In the genomic region with DNA sequence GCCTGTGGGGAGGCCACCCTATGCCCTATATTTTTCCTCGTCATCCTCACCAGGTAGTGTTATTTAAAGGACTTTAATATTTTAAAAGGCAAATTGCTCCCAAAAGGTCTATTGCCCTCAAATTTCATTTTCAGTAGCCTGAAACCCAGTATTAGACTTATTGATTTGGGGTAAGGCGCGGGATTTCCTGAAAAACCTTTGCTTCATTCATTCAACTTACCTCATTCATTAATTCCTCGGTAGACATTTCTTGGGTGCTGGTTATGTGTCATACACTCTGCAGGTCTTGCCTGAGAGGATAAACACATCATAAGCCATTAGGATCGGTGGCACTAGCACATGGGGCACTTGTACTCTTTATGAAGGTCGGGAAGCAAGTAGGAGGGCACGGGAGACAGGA, we compare ENCODE assay signal across 20 cellular contexts.
A peak's percentile ranks its signal among the peaks of the same experiment; 100 is the strongest.
DNase-seq lines count a peak whose midpoint lies in the region; ATAC-seq and TF ChIP-seq lines count a peak whose summit lies in the region.
"Had no signal": no experiment of that assay in that cellular context is flagged by ENCODE, and none has a peak within 500 bp of the region (broad histone marks: within the 10 kb centered on the region; RNA-seq: fewer than 3 reads in every experiment).

No MANE protein-coding gene starts in this region.

- TF ChIP-seq CTCF in HFFc6 (IDR thresholded peaks at IDR 0.05) (no peak), osteoblast (IDR thresholded peaks at IDR 0.05; ENCODE audit: extremely low read depth, low read depth, low read length) (no peak), Calu3 (IDR thresholded peaks at IDR 0.05; ENCODE audit: unreplicated experiment) (no peak)

- no peak overlapping the region for H3K4me2 ChIP-seq in osteoblast (ENCODE audit: insufficient read depth, low read length)
- H3K4me2 ChIP-seq in GM23248 (ENCODE audit: unreplicated experiment), result no peak overlapping the region

- H3K9ac ChIP-seq in GM23248, result no peak overlapping the region

- peaks cover 34% of the 10 kb centered on the region for H3K4me1 Mint-ChIP-seq in activated CD4-positive, alpha-beta memory T cell treated with anti-CD3 and anti-CD28 coated beads for 36 hours (ENCODE audit: low read depth)
- H3K4me1 Mint-ChIP-seq in activated CD4-positive, alpha-beta memory T cell treated with anti-CD3 and anti-CD28 coated beads, Interleukin-2, amount 10 ng/mL, durations not matched to agents 7 days and 5 days, result peaks cover 28% of the 10 kb centered on the region
- H3K4me1 Mint-ChIP-seq in HFFc6 (ENCODE audit: low read depth) (peaks cover 60% of the 10 kb centered on the region), Calu3 (ENCODE audit: low read depth, unreplicated experiment) (peaks cover 44% of the 10 kb centered on the region)
- H3K4me1 Mint-ChIP-seq in activated naive CD8-positive, alpha-beta T cell treated with anti-CD3 and anti-CD28 coated beads, Interleukin-2, amount 50 U/mL, for 24 hours, result peaks cover 47% of the 10 kb centered on the region

- H2AFZ ChIP-seq in osteoblast (ENCODE audit: low read length) (peak overlapping the region; percentile 37), GM23248 (no peak overlapping the region)

- H3K27me3 Mint-ChIP-seq in activated CD4-positive, alpha-beta memory T cell treated with anti-CD3 and anti-CD28 coated beads for 36 hours, result no peaks in the 10 kb centered on the region
- no peaks in the 10 kb centered on the region for H3K27me3 Mint-ChIP-seq in activated CD4-positive, alpha-beta memory T cell treated with anti-CD3 and anti-CD28 coated beads, Interleukin-2, amount 10 ng/mL, durations not matched to agents 7 days and 5 days
- H3K27me3 Mint-ChIP-seq in HFFc6 (ENCODE audit: insufficient read depth), result no peaks in the 10 kb centered on the region; the same call in 1 of the 2 replicates
- H3K27me3 Mint-ChIP-seq in activated naive CD8-positive, alpha-beta T cell treated with anti-CD3 and anti-CD28 coated beads, Interleukin-2, amount 50 U/mL, for 24 hours, result no peaks in the 10 kb centered on the region
- no peaks in the 10 kb centered on the region for H3K27me3 Mint-ChIP-seq in Calu3 (ENCODE audit: unreplicated experiment)
- H3K27me3 Mint-ChIP-seq: effector memory CD8-positive, alpha-beta T cell had no signal

- H3K4me3 Mint-ChIP-seq in activated CD4-positive, alpha-beta memory T cell treated with anti-CD3 and anti-CD28 coated beads for 36 hours, result peak overlapping the region; percentile 65
- H3K4me3 Mint-ChIP-seq in activated CD4-positive, alpha-beta memory T cell treated with anti-CD3 and anti-CD28 coated beads, Interleukin-2, amount 10 ng/mL, durations not matched to agents 7 days and 5 days, result no peak overlapping the region
- H3K4me3 Mint-ChIP-seq in HFFc6 (no peak overlapping the region), Calu3 (ENCODE audit: low read depth, unreplicated experiment) (no peak overlapping the region)
- H3K4me3 Mint-ChIP-seq in activated naive CD8-positive, alpha-beta T cell treated with anti-CD3 and anti-CD28 coated beads, Interleukin-2, amount 50 U/mL, for 24 hours, result peak overlapping the region; percentile 71
- H3K4me3 Mint-ChIP-seq: effector memory CD8-positive, alpha-beta T cell had no signal

- H3K4me3 ChIP-seq in osteoblast (ENCODE audit: insufficient read depth, low read length) (no peak overlapping the region), GM23248 (no peak overlapping the region)
- H3K4me3 ChIP-seq: esophagus muscularis mucosa, gastroesophageal sphincter, SJCRH30 had no signal

- CTCF ChIA-PET in activated CD4-positive, alpha-beta memory T cell treated with anti-CD3 and anti-CD28 coated beads for 36 hours (lab: Charles Lee), result interaction anchor here (1.1 to 1.3 kb wide), 3 partner anchors 9 to 20 kb away, joined by 3 to 5 read pairs (median 4); no protein-coding TSS in a partner anchor
- CTCF ChIA-PET in activated CD4-positive, alpha-beta memory T cell treated with anti-CD3 and anti-CD28 coated beads, Interleukin-2, amount 10 ng/mL, durations not matched to agents 7 days and 5 days (lab: Charles Lee), result no interaction called here
- CTCF ChIA-PET in Calu3 (lab: Charles Lee), result interaction anchor here (1.1 kb wide), 1 partner anchor 9 kb away, joined by 4 read pairs; no protein-coding TSS in a partner anchor

- intact Hi-C loops in activated CD4-positive, alpha-beta memory T cell treated with anti-CD3 and anti-CD28 coated beads for 36 hours (cut with micrococcal nuclease), result no loop called here
- intact Hi-C loops in Calu3 (cut with micrococcal nuclease; ENCODE audit: unreplicated experiment), result no loop called here

- peaks cover 43% of the 10 kb centered on the region for H3K4me1 ChIP-seq in osteoblast (ENCODE audit: insufficient read depth, low read length)
- H3K4me1 ChIP-seq in GM23248 (ENCODE audit: insufficient read depth), result peaks cover 39% of the 10 kb centered on the region
- H3K4me1 ChIP-seq: gastroesophageal sphincter, SJCRH30 had no signal

- ATAC-seq in activated naive CD8-positive, alpha-beta T cell treated with anti-CD3 and anti-CD28 coated beads, Interleukin-2, amount 50 U/mL, for 24 hours, result no peak
- ATAC-seq: effector memory CD8-positive, alpha-beta T cell; gastroesophageal sphincter; left ventricle myocardium superior had no signal

- no peak for DNase-seq in activated CD4-positive, alpha-beta memory T cell treated with anti-CD3 and anti-CD28 coated beads for 36 hours
- no peak for DNase-seq in activated CD4-positive, alpha-beta memory T cell treated with anti-CD3 and anti-CD28 coated beads, Interleukin-2, amount 10 ng/mL, durations not matched to agents 7 days and 5 days
- DNase-seq in HFFc6 (no peak), osteoblast (ENCODE audit: insufficient read length, low spot score, missing footprints) (no peak), GM23248 (no peak), Calu3 (no peak)
- no peak for DNase-seq in activated naive CD8-positive, alpha-beta T cell treated with anti-CD3 and anti-CD28 coated beads, Interleukin-2, amount 50 U/mL, for 24 hours
- DNase-seq in stimulated activated CD4-positive, alpha-beta T cell treated with anti-CD3 and anti-CD28 coated beads, Interleukin-1b, Interleukin-23, amount 100 ng/mL, for 48 hours, result no peak
- DNase-seq: effector memory CD8-positive, alpha-beta T cell; hypothalamus; left ventricle myocardium superior; MM.1S; NCI-H1436 treated with DMSO at 0.1 percent for 48 hours; NCI-H510A; substantia nigra; T-helper 2 cell had no signal

- in situ Hi-C loops in GM23248 (cut with MboI), result no loop called here

- H3K9me3 Mint-ChIP-seq in activated CD4-positive, alpha-beta memory T cell treated with anti-CD3 and anti-CD28 coated beads for 36 hours, result no peaks in the 10 kb centered on the region
- H3K9me3 Mint-ChIP-seq in activated CD4-positive, alpha-beta memory T cell treated with anti-CD3 and anti-CD28 coated beads, Interleukin-2, amount 10 ng/mL, durations not matched to agents 7 days and 5 days, result no peaks in the 10 kb centered on the region
- H3K9me3 Mint-ChIP-seq in HFFc6, result no peaks in the 10 kb centered on the region
- H3K9me3 Mint-ChIP-seq in activated naive CD8-positive, alpha-beta T cell treated with anti-CD3 and anti-CD28 coated beads, Interleukin-2, amount 50 U/mL, for 24 hours, result no peaks in the 10 kb centered on the region
- no peaks in the 10 kb centered on the region for H3K9me3 Mint-ChIP-seq in Calu3 (ENCODE audit: low read depth, unreplicated experiment)
- H3K9me3 Mint-ChIP-seq: effector memory CD8-positive, alpha-beta T cell had no signal

- H3K36me3 ChIP-seq in osteoblast (ENCODE audit: insufficient read depth, low read length) (no peaks in the 10 kb centered on the region), GM23248 (ENCODE audit: low read depth) (no peaks in the 10 kb centered on the region)
- H3K36me3 ChIP-seq: esophagus muscularis mucosa, gastroesophageal sphincter, SJCRH30 had no signal

- no peaks in the 10 kb centered on the region for H3K9me3 ChIP-seq in osteoblast (ENCODE audit: low read depth, low read length)
- no peaks in the 10 kb centered on the region for H3K9me3 ChIP-seq in GM23248 (ENCODE audit: low read depth)
- H3K9me3 ChIP-seq: esophagus muscularis mucosa, gastroesophageal sphincter, SJCRH30 had no signal

- H3K79me2 ChIP-seq in osteoblast (ENCODE audit: insufficient read depth, low read length) (no peaks in the 10 kb centered on the region), GM23248 (ENCODE audit: insufficient read depth) (no peaks in the 10 kb centered on the region)

- H3K27ac ChIP-seq in osteoblast (ENCODE audit: low read depth, low read length), result peak overlapping the region; percentile 55
- H3K27ac ChIP-seq in GM23248, result no peak overlapping the region
- H3K27ac ChIP-seq: esophagus muscularis mucosa, gastroesophageal sphincter, SJCRH30, VCaP had no signal

- H3K9me2 ChIP-seq in GM23248 (ENCODE audit: insufficient read depth), result no peaks in the 10 kb centered on the region

- peaks cover 26% of the 10 kb centered on the region for H3F3A ChIP-seq in GM23248 (ENCODE audit: insufficient read depth)

- no peaks in the 10 kb centered on the region for H3K27me3 ChIP-seq in osteoblast (ENCODE audit: insufficient read depth, low read length)
- H3K27me3 ChIP-seq in GM23248 (replicated peaks; ENCODE audit: insufficient read depth), result no peaks in the 10 kb centered on the region
- H3K27me3 ChIP-seq: esophagus muscularis mucosa, gastroesophageal sphincter, SJCRH30 had no signal

- no TSS peak for BruUV-seq in Calu3 (replicated peaks; lab: Mats Ljungman, UMichigan)

- H3K27ac Mint-ChIP-seq in activated CD4-positive, alpha-beta memory T cell treated with anti-CD3 and anti-CD28 coated beads for 36 hours, result peak overlapping the region; percentile 80
- H3K27ac Mint-ChIP-seq in activated CD4-positive, alpha-beta memory T cell treated with anti-CD3 and anti-CD28 coated beads, Interleukin-2, amount 10 ng/mL, durations not matched to agents 7 days and 5 days, result no peak overlapping the region
- peak overlapping the region; percentile 91 for H3K27ac Mint-ChIP-seq in HFFc6
- H3K27ac Mint-ChIP-seq in activated naive CD8-positive, alpha-beta T cell treated with anti-CD3 and anti-CD28 coated beads, Interleukin-2, amount 50 U/mL, for 24 hours, result peak overlapping the region; percentile 83
- H3K27ac Mint-ChIP-seq in Calu3 (ENCODE audit: unreplicated experiment), result no peak overlapping the region

- peaks cover 3% of the 10 kb centered on the region for H3K36me3 Mint-ChIP-seq in activated CD4-positive, alpha-beta memory T cell treated with anti-CD3 and anti-CD28 coated beads for 36 hours
- peaks cover 4% of the 10 kb centered on the region for H3K36me3 Mint-ChIP-seq in activated CD4-positive, alpha-beta memory T cell treated with anti-CD3 and anti-CD28 coated beads, Interleukin-2, amount 10 ng/mL, durations not matched to agents 7 days and 5 days (ENCODE audit: low read depth)
- H3K36me3 Mint-ChIP-seq in HFFc6 (ENCODE audit: low read depth) (no peaks in the 10 kb centered on the region), Calu3 (ENCODE audit: insufficient read depth, unreplicated experiment) (no peaks in the 10 kb centered on the region)
- H3K36me3 Mint-ChIP-seq in activated naive CD8-positive, alpha-beta T cell treated with anti-CD3 and anti-CD28 coated beads, Interleukin-2, amount 50 U/mL, for 24 hours (ENCODE audit: low read depth), result peaks cover 2% of the 10 kb centered on the region

- POLR2A ChIA-PET in activated CD4-positive, alpha-beta memory T cell treated with anti-CD3 and anti-CD28 coated beads for 36 hours (lab: Charles Lee), result interaction anchor here (1.2 to 3.7 kb wide), 7 partner anchors 8 to 124 kb away, joined by 4 to 38 read pairs (median 9); a partner anchor contains a TSS
- POLR2A ChIA-PET in activated CD4-positive, alpha-beta memory T cell treated with anti-CD3 and anti-CD28 coated beads, Interleukin-2, amount 10 ng/mL, durations not matched to agents 7 days and 5 days (lab: Charles Lee), result interaction anchor here (1.0 to 15.6 kb wide), 5 partner anchors 9 to 100 kb away, joined by 3 to 630 read pairs (median 5); no protein-coding TSS in a partner anchor

- no peaks in the 10 kb centered on the region for H4K20me1 ChIP-seq in osteoblast (ENCODE audit: insufficient read depth, low read length)
- no peaks in the 10 kb centered on the region for H4K20me1 ChIP-seq in GM23248 (ENCODE audit: insufficient read depth)

- WGBS in GM23248 (ENCODE audit: low coverage in 1 of 2, low lambda C conversion rate in 2 of 2, missing lambda C conversion rate in 2 of 2), 2 experiments, result 96 to 99% methylated on average over 7 of the region's 7 CpGs

Comparison
In these comparisons a context has a peak if more than half of its experiments do, and no peak if none do; other contexts are left out.
1. H3K27ac Mint-ChIP-seq: peak in activated CD4-positive, alpha-beta memory T cell treated with anti-CD3 and anti-CD28 coated beads for 36 hours (single experiment), HFFc6 (single experiment) and activated naive CD8-positive, alpha-beta T cell treated with anti-CD3 and anti-CD28 coated beads, Interleukin-2, amount 50 U/mL, for 24 hours (single experiment); none in activated CD4-positive, alpha-beta memory T cell treated with anti-CD3 and anti-CD28 coated beads, Interleukin-2, amount 10 ng/mL, durations not matched to agents 7 days and 5 days (single experiment) and Calu3 (single experiment).
2. H3K4me3 Mint-ChIP-seq: peak in activated CD4-positive, alpha-beta memory T cell treated with anti-CD3 and anti-CD28 coated beads for 36 hours (single experiment) and activated naive CD8-positive, alpha-beta T cell treated with anti-CD3 and anti-CD28 coated beads, Interleukin-2, amount 50 U/mL, for 24 hours (single experiment); none in activated CD4-positive, alpha-beta memory T cell treated with anti-CD3 and anti-CD28 coated beads, Interleukin-2, amount 10 ng/mL, durations not matched to agents 7 days and 5 days (single experiment), HFFc6 (single experiment) and Calu3 (single experiment).